In genomic region chr3:119950666-119951325, GRCh38 we compare ENCODE assay signal across 27 cellular contexts.
"Had no signal": no experiment of that assay in that cellular context is flagged by ENCODE, and none has a peak within 500 bp of the region (broad histone marks: within the 10 kb centered on the region; RNA-seq: fewer than 3 reads in every experiment).

No MANE protein-coding gene starts in this region.

- H3K4me3 Mint-ChIP-seq: activated CD4-positive, alpha-beta T cell treated with anti-CD3 and anti-CD28 coated beads for 36 hours; activated naive CD8-positive, alpha-beta T cell; activated T-cell treated with anti-CD3 and anti-CD28 coated beads, Interleukin-2, amount 50 U/mL, for 4 hours; central memory CD8-positive, alpha-beta T cell; naive B cell; neural crest cell; T-helper 2 cell treated with Interferon-gamma antibody and Interleukin-4, amounts not matched to agents 5 μg/mL and 100 μg/mL, for 36 hours had no signal

- DNase-seq: activated CD4-positive, alpha-beta T cell treated with anti-CD3 and anti-CD28 coated beads for 36 hours; activated CD4-positive, alpha-beta T cell treated with anti-CD3 and anti-CD28 coated beads, Interleukin-2, amount 50 U/mL, for 48 hours; activated CD8-positive, alpha-beta memory T cell treated with anti-CD3 and anti-CD28 coated beads, Interleukin-2, amount 50 U/mL, for 48 hours; activated naive CD4-positive, alpha-beta T cell; activated T-cell treated with anti-CD3 and anti-CD28 coated beads, Interleukin-2, amount 50 U/mL, for 4 hours; adrenal gland; brain microvascular endothelial cell; colonic mucosa; dorsolateral prefrontal cortex; esophagus squamous epithelium; gastrocnemius medialis; hypothalamus; mesendoderm; naive B cell; occipital lobe; posterior cingulate gyrus; retina; stimulated activated CD4-positive, alpha-beta T cell treated with anti-CD3 and anti-CD28 coated beads, Interleukin-12 subunit alpha, Interleukin-12 subunit beta, amount 100 ng/mL, for 4 hours; stimulated activated CD4-positive, alpha-beta T cell treated with anti-CD3 and anti-CD28 coated beads, Interleukin-4, amount 100 ng/mL, for 4 hours; stimulated activated naive CD8-positive, alpha-beta T cell treated with anti-CD3 and anti-CD28 coated beads, Interleukin-15, Interleukin-2, amounts not matched to agents 100 U/mL and 50 U/mL, for 24 hours; thyroid gland had no signal

- H3K9me3 ChIP-seq: adrenal gland, ascending aorta, colonic mucosa, esophagus squamous epithelium, gastrocnemius medialis, thyroid gland had no signal

- H3K27ac ChIP-seq: adrenal gland, ascending aorta, brain microvascular endothelial cell, colonic mucosa, dorsolateral prefrontal cortex, esophagus squamous epithelium, gastrocnemius medialis, thyroid gland had no signal

- H3K4me1 ChIP-seq: colonic mucosa had no signal

- H3K4me3 ChIP-seq: adrenal gland, ascending aorta, colonic mucosa, dorsolateral prefrontal cortex, esophagus squamous epithelium, gastrocnemius medialis, thyroid gland had no signal

- H3K27me3 Mint-ChIP-seq: activated CD4-positive, alpha-beta T cell treated with anti-CD3 and anti-CD28 coated beads for 36 hours; activated naive CD8-positive, alpha-beta T cell; central memory CD8-positive, alpha-beta T cell; naive B cell had no signal

- H3K36me3 Mint-ChIP-seq: naive B cell had no signal

- H3K27ac Mint-ChIP-seq: activated CD4-positive, alpha-beta T cell treated with anti-CD3 and anti-CD28 coated beads for 36 hours; activated T-helper 2 cell treated with anti-CD3 and anti-CD28 coated beads, Interferon-gamma antibody, Interleukin-2, Interleukin-4, amounts not matched to agents 10 μg/mL and 5 μg/mL and 100 μg/mL, durations not matched to agents 14 hours and 24 hours and 36 hours; T-helper 2 cell treated with Interferon-gamma antibody and Interleukin-4, amounts not matched to agents 5 μg/mL and 100 μg/mL, for 36 hours had no signal

- H3K27me3 ChIP-seq: adrenal gland, ascending aorta, brain microvascular endothelial cell, colonic mucosa, dorsolateral prefrontal cortex, esophagus squamous epithelium, gastrocnemius medialis, thyroid gland had no signal

- ATAC-seq: activated CD4-positive, alpha-beta T cell treated with anti-CD3 and anti-CD28 coated beads for 36 hours; activated T-cell treated with anti-CD3 and anti-CD28 coated beads, Interleukin-2, amount 50 U/mL, for 4 hours; gastrocnemius medialis; stimulated activated naive CD8-positive, alpha-beta T cell treated with anti-CD3 and anti-CD28 coated beads, Interleukin-15, Interleukin-2, amounts not matched to agents 100 U/mL and 50 U/mL, for 24 hours had no signal

- H3K9me3 Mint-ChIP-seq: activated T-cell treated with anti-CD3 and anti-CD28 coated beads, Interleukin-2, amount 50 U/mL, for 4 hours; activated T-helper 2 cell treated with anti-CD3 and anti-CD28 coated beads, Interferon-gamma antibody, Interleukin-2, Interleukin-4, amounts not matched to agents 10 μg/mL and 5 μg/mL and 100 μg/mL, durations not matched to agents 14 hours and 24 hours and 36 hours; central memory CD8-positive, alpha-beta T cell; naive B cell; neural crest cell; T-helper 2 cell treated with Interferon-gamma antibody and Interleukin-4, amounts not matched to agents 5 μg/mL and 100 μg/mL, for 36 hours had no signal
